In the genomic region with DNA sequence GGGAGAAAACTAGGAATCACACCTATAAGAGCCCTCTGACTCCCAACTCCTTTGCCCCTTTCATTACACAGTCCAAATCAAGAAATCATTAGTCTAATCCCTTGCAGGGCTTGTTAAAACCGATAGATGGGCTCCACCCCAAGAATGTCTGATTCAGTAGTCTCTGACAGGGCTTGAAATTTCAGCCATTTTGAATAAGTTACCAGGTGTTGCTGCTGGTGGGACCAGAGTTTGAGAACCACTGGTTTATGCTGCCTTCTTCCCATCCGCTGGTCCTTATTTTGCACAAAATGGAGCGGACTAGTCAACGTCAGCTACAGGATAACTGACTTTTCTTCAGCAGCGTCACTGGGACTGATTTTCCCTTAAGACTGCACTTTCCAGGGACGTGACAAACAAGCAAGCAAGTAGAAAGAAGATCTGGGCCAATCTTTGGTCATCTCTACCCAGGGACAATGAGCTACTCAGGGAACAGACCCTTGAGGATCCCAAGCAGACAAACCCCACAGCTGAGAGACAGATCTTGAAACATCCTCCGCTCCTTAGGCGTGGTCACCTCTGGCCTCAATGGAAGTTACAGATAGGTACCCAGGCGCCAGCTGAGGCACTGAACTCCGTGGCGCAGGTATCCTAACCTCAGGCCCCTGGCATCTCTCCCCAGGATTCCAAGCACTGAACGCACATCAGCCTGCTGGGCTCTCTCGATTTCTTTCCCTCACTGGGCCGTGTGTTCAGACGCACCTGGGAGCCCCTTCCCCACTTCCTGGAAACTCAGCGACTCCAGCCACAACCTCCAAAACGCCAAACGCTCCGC, we compare ENCODE assay signal across 8 cellular contexts. TPM values are rescaled to one million over a fixed set of nuclear protein-coding genes. Genes with fewer than 3 reads are reported as not detected.
DNase-seq lines count a peak whose midpoint lies in the region; ATAC-seq and TF ChIP-seq lines count a peak whose summit lies in the region.

No MANE protein-coding gene starts in this region.

- H3K27me3 ChIP-seq in suprapubic skin, result no peaks in the 10 kb centered on the region

- no peaks in the 10 kb centered on the region for H3K9me3 ChIP-seq in suprapubic skin

- H3K27ac ChIP-seq in suprapubic skin, result peak overlapping the region; percentile 99

- ATAC-seq in HG03025 (IDR thresholded peaks at IDR 0.05; ENCODE audit: low FRiP score, unreplicated experiment), result no peak

- H3K4me3 Mint-ChIP-seq in activated CD4-positive, alpha-beta T cell treated with anti-CD3 and anti-CD28 coated beads, Interleukin-2, amount 10 ng/mL, durations not matched to agents 24 days and 14 days, result peak overlapping the region; percentile 94
- peak overlapping the region; percentile 99 for H3K4me3 Mint-ChIP-seq in activated naive CD8-positive, alpha-beta T cell treated with anti-CD3 and anti-CD28 coated beads for 36 hours

- TF ChIP-seq POLR2A in suprapubic skin (IDR thresholded peaks at IDR 0.05), result no peak

- peaks cover 11% of the 10 kb centered on the region for H3K36me3 Mint-ChIP-seq in activated CD4-positive, alpha-beta T cell treated with anti-CD3 and anti-CD28 coated beads, Interleukin-2, amount 10 ng/mL, durations not matched to agents 24 days and 14 days (ENCODE audit: low read depth)
- peaks cover 3% of the 10 kb centered on the region for H3K36me3 Mint-ChIP-seq in activated naive CD8-positive, alpha-beta T cell treated with anti-CD3 and anti-CD28 coated beads for 36 hours

- peak overlapping the region; percentile 99 for H3K27ac Mint-ChIP-seq in activated CD4-positive, alpha-beta T cell treated with anti-CD3 and anti-CD28 coated beads, Interleukin-2, amount 10 ng/mL, durations not matched to agents 24 days and 14 days
- H3K27ac Mint-ChIP-seq in activated naive CD8-positive, alpha-beta T cell treated with anti-CD3 and anti-CD28 coated beads for 36 hours, result peak overlapping the region; percentile 100

- H3K27me3 Mint-ChIP-seq in activated CD4-positive, alpha-beta T cell treated with anti-CD3 and anti-CD28 coated beads, Interleukin-2, amount 10 ng/mL, durations not matched to agents 24 days and 14 days, result peaks cover 2% of the 10 kb centered on the region
- H3K27me3 Mint-ChIP-seq in activated naive CD8-positive, alpha-beta T cell treated with anti-CD3 and anti-CD28 coated beads for 36 hours, result no peaks in the 10 kb centered on the region

- WGBS in suprapubic skin, result 14% methylated on average over 19 of the region's 19 CpGs

- TF ChIP-seq EP300 in suprapubic skin (IDR thresholded peaks at IDR 0.05), result no peak

- H3K4me3 ChIP-seq in suprapubic skin, result peak overlapping the region; percentile 99

- intact Hi-C loops in activated CD4-positive, alpha-beta T cell treated with anti-CD3 and anti-CD28 coated beads, Interleukin-2, amount 10 ng/mL, durations not matched to agents 24 days and 14 days (cut with micrococcal nuclease), result loop anchor here (5.0 kb wide), 2 partner anchors 49 to 96 kb away; a partner anchor contains a TSS

- no peak for TF ChIP-seq CTCF in suprapubic skin (IDR thresholded peaks at IDR 0.05)

- peaks cover 47% of the 10 kb centered on the region for H3K4me1 ChIP-seq in suprapubic skin

- peak; percentile 61 for DNase-seq in activated CD4-positive, alpha-beta T cell treated with anti-CD3 and anti-CD28 coated beads, Interleukin-2, amount 10 ng/mL, durations not matched to agents 24 days and 14 days
- DNase-seq in activated CD4-positive, alpha-beta T cell treated with anti-CD3 and anti-CD28 coated beads, Interleukin-2, amount 50 U/mL, for 1 hour, result no peak
- DNase-seq in activated naive CD8-positive, alpha-beta T cell treated with anti-CD3 and anti-CD28 coated beads for 36 hours, result no peak
- DNase-seq in kidney tubule cell (ENCODE audit: low spot score) (peak; percentile 29), suprapubic skin (ENCODE audit: low spot score in 2 of 2) (no peak), NCI-H226 (no peak), anterior cingulate cortex (lab: John Stamatoyannopoulos, UW) (no peak)

- H3K4me1 Mint-ChIP-seq in activated CD4-positive, alpha-beta T cell treated with anti-CD3 and anti-CD28 coated beads, Interleukin-2, amount 10 ng/mL, durations not matched to agents 24 days and 14 days, result peaks cover 30% of the 10 kb centered on the region
- H3K4me1 Mint-ChIP-seq in activated naive CD8-positive, alpha-beta T cell treated with anti-CD3 and anti-CD28 coated beads for 36 hours, result peaks cover 30% of the 10 kb centered on the region

- no peaks in the 10 kb centered on the region for H3K9me3 Mint-ChIP-seq in activated CD4-positive, alpha-beta T cell treated with anti-CD3 and anti-CD28 coated beads, Interleukin-2, amount 10 ng/mL, durations not matched to agents 24 days and 14 days
- H3K9me3 Mint-ChIP-seq in activated naive CD8-positive, alpha-beta T cell treated with anti-CD3 and anti-CD28 coated beads for 36 hours, result no peaks in the 10 kb centered on the region

- H3K36me3 ChIP-seq in suprapubic skin, result peaks cover under 1% of the 10 kb centered on the region

RNA-seq across cellular contexts. Expression of a gene that starts 0.9 kb away (rescaled TPM):
- total RNA-seq in activated CD4-positive, alpha-beta T cell treated with anti-CD3 and anti-CD28 coated beads, Interleukin-2, amount 10 ng/mL, durations not matched to agents 24 days and 14 days, result 47.5 and 48.5 TPM in 2 replicates
- total RNA-seq in activated naive CD8-positive, alpha-beta T cell treated with anti-CD3 and anti-CD28 coated beads for 36 hours, result 10 to 100 TPM; 47.6 to 48.9 TPM
- total RNA-seq in suprapubic skin, result 10 to 100 TPM; 34.7 to 56.3 (median 41.7) TPM

RNA-seq across cellular contexts. Expression of a gene that starts 1.2 kb away (rescaled TPM):
- total RNA-seq in activated CD4-positive, alpha-beta T cell treated with anti-CD3 and anti-CD28 coated beads, Interleukin-2, amount 10 ng/mL, durations not matched to agents 24 days and 14 days, result 28.9 and 32.2 TPM in 2 replicates
- 10 to 100 TPM; 23.4 to 23.5 TPM for total RNA-seq in activated naive CD8-positive, alpha-beta T cell treated with anti-CD3 and anti-CD28 coated beads for 36 hours
- total RNA-seq in suprapubic skin, result 10 to 100 TPM; 53.2 to 94.1 (median 61.6) TPM

Comparison
In these comparisons a context has a peak if more than half of its experiments do, and no peak if none do; other contexts are left out.
1. DNase-seq: peak in activated CD4-positive, alpha-beta T cell treated with anti-CD3 and anti-CD28 coated beads, Interleukin-2, amount 10 ng/mL, durations not matched to agents 24 days and 14 days (single experiment) and kidney tubule cell (single experiment); none in activated CD4-positive, alpha-beta T cell treated with anti-CD3 and anti-CD28 coated beads, Interleukin-2, amount 50 U/mL, for 1 hour (single experiment), activated naive CD8-positive, alpha-beta T cell treated with anti-CD3 and anti-CD28 coated beads for 36 hours (single experiment), suprapubic skin (0 of 2), NCI-H226 (single experiment) and anterior cingulate cortex (0 of 58).